ENCODE assay signal across 17 cellular contexts in the genomic region with DNA sequence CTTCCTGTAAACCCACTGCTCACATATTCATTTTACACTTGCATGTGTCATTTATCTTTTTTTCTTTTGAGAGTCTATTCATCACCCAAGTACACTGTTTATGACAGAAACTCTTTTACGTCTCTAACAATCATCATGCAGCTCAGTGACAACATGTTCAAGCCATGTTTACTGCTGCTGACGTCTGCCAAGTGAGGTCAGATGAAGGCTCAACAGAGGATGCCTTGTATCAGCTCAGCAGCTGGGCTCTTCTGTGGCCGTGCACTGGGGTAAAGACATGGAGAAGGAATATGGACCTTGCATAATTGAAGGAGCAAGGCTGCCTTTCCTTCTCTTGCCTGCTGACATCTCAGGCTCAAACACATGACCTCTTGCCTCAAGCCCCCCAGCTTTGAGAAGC.
"Had no signal": no experiment of that assay in that cellular context is flagged by ENCODE, and none has a peak within 500 bp of the region (broad histone marks: within the 10 kb centered on the region; RNA-seq: fewer than 3 reads in every experiment).

No MANE protein-coding gene starts in this region.

- H3K9me3 ChIP-seq: ascending aorta, breast epithelium, esophagus muscularis mucosa, pancreas, SJCRH30, suprapubic skin, upper lobe of left lung had no signal

- H3K9me3 Mint-ChIP-seq: activated CD4-positive, alpha-beta memory T cell treated with anti-CD3 and anti-CD28 coated beads, Interleukin-2, amount 10 ng/mL, durations not matched to agents 7 days and 5 days; activated T-helper 17 cell treated with anti-CD3 and anti-CD28 coated beads, Interleukin-2, amount 50 U/mL, for 72 hours; neural progenitor cell; WTC11 had no signal

- H3K4me3 Mint-ChIP-seq: activated CD4-positive, alpha-beta memory T cell treated with anti-CD3 and anti-CD28 coated beads, Interleukin-2, amount 10 ng/mL, durations not matched to agents 7 days and 5 days; activated T-helper 17 cell treated with anti-CD3 and anti-CD28 coated beads, Interleukin-2, amount 50 U/mL, for 72 hours; neural progenitor cell; WTC11 had no signal

- H3K27me3 Mint-ChIP-seq: activated T-helper 17 cell treated with anti-CD3 and anti-CD28 coated beads, Interleukin-2, amount 50 U/mL, for 72 hours had no signal

- H3K27ac ChIP-seq: ascending aorta, breast epithelium, esophagus muscularis mucosa, neural progenitor cell, pancreas, SJCRH30, suprapubic skin, upper lobe of left lung had no signal

- H3K9ac ChIP-seq: neural progenitor cell had no signal

- H3K27ac Mint-ChIP-seq: activated CD4-positive, alpha-beta memory T cell treated with anti-CD3 and anti-CD28 coated beads, Interleukin-2, amount 10 ng/mL, durations not matched to agents 7 days and 5 days; activated T-helper 17 cell treated with anti-CD3 and anti-CD28 coated beads, Interleukin-2, amount 50 U/mL, for 72 hours; neural progenitor cell; WTC11 had no signal

- DNase-seq: activated CD4-positive, alpha-beta memory T cell treated with anti-CD3 and anti-CD28 coated beads, Interleukin-2, amount 10 ng/mL, durations not matched to agents 7 days and 5 days; activated CD4-positive, alpha-beta T cell treated with anti-CD3 and anti-CD28 coated beads for 4 hours; activated naive CD4-positive, alpha-beta T cell treated with Interleukin-2 at 50 U/mL for 16 hours; pancreas; retina; SJCRH30; stimulated activated CD4-positive, alpha-beta T cell treated with anti-CD3 and anti-CD28 coated beads, Interleukin-2, amount 100 ng/mL, for 48 hours; stimulated activated naive CD4-positive, alpha-beta T cell treated with Interleukin-2 at 50 U/mL for 16 hours; SW 1271; upper lobe of left lung had no signal

- H3K27me3 ChIP-seq: ascending aorta, breast epithelium, esophagus muscularis mucosa, neural progenitor cell, pancreas, upper lobe of left lung had no signal

- H3K4me2 ChIP-seq: neural progenitor cell had no signal

- H2AFZ ChIP-seq: neural progenitor cell had no signal

- H3K4me1 ChIP-seq: ascending aorta, breast epithelium, esophagus muscularis mucosa, neural progenitor cell, pancreas, SJCRH30, suprapubic skin, upper lobe of left lung had no signal

- H3K36me3 ChIP-seq: ascending aorta, breast epithelium, esophagus muscularis mucosa, neural progenitor cell, pancreas, SJCRH30, suprapubic skin, upper lobe of left lung had no signal

- H3K4me3 ChIP-seq: ascending aorta, breast epithelium, esophagus muscularis mucosa, neural progenitor cell, pancreas, SJCRH30, suprapubic skin, upper lobe of left lung had no signal
